Comparison of ENCODE assay signal across 10 cellular contexts in the genomic region with DNA sequence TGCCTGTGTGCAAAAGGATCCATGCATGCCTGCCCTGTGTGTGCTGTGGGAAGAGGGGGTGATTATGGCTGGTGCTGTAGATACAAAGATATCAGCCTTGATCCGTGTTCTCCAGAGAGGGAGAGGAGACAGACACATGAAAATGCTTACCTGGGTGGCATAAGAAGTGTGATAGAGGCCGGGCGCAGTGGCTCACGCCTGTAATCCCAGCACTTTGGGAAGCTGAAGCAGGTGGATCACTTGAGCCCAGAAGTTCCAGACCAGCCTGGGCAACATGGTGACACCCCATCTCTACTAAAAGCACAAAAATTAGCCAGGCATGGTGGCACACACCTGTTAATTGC. TPM values are rescaled to one million over a fixed set of nuclear protein-coding genes. Genes with fewer than 3 reads are reported as not detected.
DNase-seq lines count a peak whose midpoint lies in the region; ATAC-seq, FAIRE-seq and TF ChIP-seq lines count a peak whose summit lies in the region.
"Not testable (repeated sequence)": the region's sequence is repeated elsewhere in the genome, so short reads cannot be mapped to it uniquely, and the experiment has no call there.
"Had no signal": no experiment of that assay in that cellular context is flagged by ENCODE, and none has a peak within 500 bp of the region (broad histone marks: within the 10 kb centered on the region; RNA-seq: fewer than 3 reads in every experiment).

No MANE protein-coding gene starts in this region.

- H3K9me3 Mint-ChIP-seq in IgD-negative memory B cell; activated CD4-positive, alpha-beta memory T cell treated with anti-CD3 and anti-CD28 coated beads for 36 hours: not testable (repeated sequence)

- not testable (repeated sequence) for H4K20me1 ChIP-seq in H1 (replicated peaks in 1 of 2; ENCODE audit: control insufficient read depth in 1 of 2, insufficient read depth in 2 of 2, low read length in 2 of 2)

- H3K56ac ChIP-seq in H1 (replicated peaks; ENCODE audit: insufficient read length, low read depth, low read length), result not testable (repeated sequence)

- not testable (repeated sequence) for H3K4me2 ChIP-seq in H1 (ENCODE audit: insufficient read depth in 1 of 2, low read depth in 2 of 2, low read length in 2 of 2); neuronal stem cell (ENCODE audit: insufficient read depth, low read length, poor library complexity, severe bottlenecking)

- H3K14ac ChIP-seq in H1 (ENCODE audit: insufficient read length); neuronal stem cell (ENCODE audit: low read length): not testable (repeated sequence)

- H3K27me3 ChIP-seq in A673 (replicated peaks; ENCODE audit: insufficient read depth, low read depth, low read length, poor library complexity); adrenal gland; H1 (replicated peaks in 1 of 4; ENCODE audit: control insufficient read depth in 3 of 4, extremely low read depth in 1 of 4, insufficient read depth in 3 of 4, low read length in 3 of 4); left lung; neuronal stem cell (ENCODE audit: control insufficient read depth in 3 of 3, insufficient read depth in 3 of 3, low read depth in 1 of 3, low read length in 3 of 3); stomach: not testable (repeated sequence)

- WGBS in adrenal gland, 4 donors, result 82 to 87% (median 84%) methylated on average over 4 of the region's 4 CpGs
- WGBS in H1 (ENCODE audit: extremely low coverage in 1 of 2, insufficient coverage in 1 of 2, insufficient read length in 1 of 2, insufficient replicate concordance in 2 of 2, low coverage in 1 of 2, low lambda C conversion rate in 2 of 2, missing lambda C conversion rate in 1 of 2), 2 experiments, result 83% methylated on average over 4 of the region's 4 CpGs; no CpG with 5 or more reads in 1 of the 2 experiments
- no CpG with 5 or more reads among the region's 4 CpGs for WGBS in neuronal stem cell (ENCODE audit: extremely low coverage in 2 of 2, insufficient read length in 2 of 2, insufficient replicate concordance in 1 of 2), 2 donors
- 81 to 88% (median 85%) methylated on average over 4 of the region's 4 CpGs for WGBS in stomach, 5 donors

- POLR2A ChIA-PET in A673 (lab: Charles Lee; ENCODE audit: low non-redundant PET), result interaction anchor here (0.6 to 1.0 kb wide), 2 partner anchors 9 to 11 kb away, joined by 3 to 5 read pairs; partner anchors contain the start of gene PLK3
- POLR2A ChIA-PET in activated CD4-positive, alpha-beta memory T cell treated with anti-CD3 and anti-CD28 coated beads for 36 hours (lab: Charles Lee), result interaction anchor here (1.0 to 15.8 kb wide), 6 partner anchors 10 to 529 kb away, joined by 4 to 404 read pairs (median 66); partner anchors contain the start of genes MUTYH, PLK3, RPS8 and TOE1
- POLR2A ChIA-PET in H1 (lab: Charles Lee; ENCODE audit: partially characterized antibody), result interaction anchor here (0.9 to 19.2 kb wide), 4 partner anchors 9 to 80 kb away, joined by 3 to 547 read pairs (median 24); partner anchors contain the start of genes PLK3 and RNU5D-1

- peaks cover 45 to 48% (median 46%) of the 10 kb centered on the region in 3 donors for H3K4me1 Mint-ChIP-seq in IgD-negative memory B cell
- H3K4me1 Mint-ChIP-seq in activated CD4-positive, alpha-beta memory T cell treated with anti-CD3 and anti-CD28 coated beads for 36 hours (ENCODE audit: low read depth), result peaks cover 76% of the 10 kb centered on the region

- CTCF ChIA-PET in A673 (lab: Charles Lee), result not testable (repeated sequence)
- CTCF ChIA-PET in activated CD4-positive, alpha-beta memory T cell treated with anti-CD3 and anti-CD28 coated beads for 36 hours (lab: Charles Lee), result interaction anchor here (3.5 kb wide), 1 partner anchor 10 kb away, joined by 53 read pairs; the partner anchor contains the start of gene PLK3
- CTCF ChIA-PET in H1 (lab: Charles Lee; ENCODE audit: partially characterized antibody), result interaction anchor here (1.3 to 6.0 kb wide), 4 partner anchors 11 to 25 kb away, joined by 6 to 51 read pairs (median 10); partner anchors contain the start of gene PLK3

- not testable (repeated sequence) for H3K9me3 ChIP-seq in A673 (ENCODE audit: low read depth, low read length, poor library complexity, severe bottlenecking); adrenal gland (replicated peaks in 1 of 3); H1 (ENCODE audit: insufficient read depth in 2 of 2, low read depth in 1 of 2, low read length in 1 of 2); left lung; neuronal stem cell (replicated peaks in 1 of 2; ENCODE audit: control insufficient read depth in 2 of 2, insufficient read depth in 1 of 2, low read depth in 1 of 2, low read length in 2 of 2); stomach

- not testable (repeated sequence) for ATAC-seq in left lung

- peak overlapping the region; percentile 92; the same call in 1 of the 2 replicates for H2BK15ac ChIP-seq in H1 (ENCODE audit: low read length)
- not testable (repeated sequence) for H2BK15ac ChIP-seq in neuronal stem cell (ENCODE audit: low read length)

- H3K27me3 Mint-ChIP-seq in IgD-negative memory B cell; activated CD4-positive, alpha-beta memory T cell treated with anti-CD3 and anti-CD28 coated beads for 36 hours: not testable (repeated sequence)

- not testable (repeated sequence) for H2BK5ac ChIP-seq in H1 (ENCODE audit: low read depth, low read length); neuronal stem cell (ENCODE audit: low read length)

- H3K27ac ChIP-seq in A673 (ENCODE audit: low read depth, low read length, poor library complexity, severe bottlenecking) (peak overlapping the region; percentile 98), adrenal gland (peak overlapping the region in 4 of 5 donors; percentile 96 to 100 (median 99)), left lung (peak overlapping the region; percentile 97 to 99), stomach (peak overlapping the region; percentile 83 to 99 (median 97))
- H3K27ac ChIP-seq in H1 (ENCODE audit: low read depth, low read length); neuronal stem cell (replicated peaks; ENCODE audit: low read length): not testable (repeated sequence)

- H4K5ac ChIP-seq in H1 (ENCODE audit: insufficient read length, low read depth, low read length), result not testable (repeated sequence)

- DNase-seq in A673 (ENCODE audit: low spot score); activated CD4-positive, alpha-beta memory T cell treated with anti-CD3 and anti-CD28 coated beads for 36 hours; H1 (ENCODE audit: low read depth in 1 of 2, low spot score in 2 of 2); neuronal stem cell (ENCODE audit: low spot score); stomach: not testable (repeated sequence)
- DNase-seq in adrenal gland, result peak in 2 of 7 donors; percentile 23 to 52
- DNase-seq in left lung, result peak in 1 of 2 donors; percentile 17

- TF ChIP-seq RAD21 in H1 (IDR thresholded peaks at IDR 0.05 in 1 of 2, conservative IDR thresholded peaks at IDR 0.05 in 1 of 2; ENCODE audit: low read depth in 2 of 2, low read length in 2 of 2), result not testable (repeated sequence)

- H3K36me3 ChIP-seq in A673 (ENCODE audit: insufficient read depth, low read length, poor library complexity, severe bottlenecking); H1 (ENCODE audit: control insufficient read depth in 2 of 4, insufficient read depth in 4 of 4, low read length in 3 of 4): not testable (repeated sequence)
- H3K36me3 ChIP-seq in adrenal gland (replicated peaks in 1 of 2) (peaks cover 0 to 14% of the 10 kb centered on the region in 2 donors), left lung (peaks cover 0 to 32% of the 10 kb centered on the region in 2 donors), neuronal stem cell (replicated peaks in 1 of 2; ENCODE audit: control insufficient read depth in 2 of 2, insufficient read depth in 2 of 2, low read length in 2 of 2) (peaks cover 2 to 22% of the 10 kb centered on the region in 2 donors), stomach (peaks cover 4 to 11% (median 8%) of the 10 kb centered on the region in 4 donors)

- not testable (repeated sequence) for H4K91ac ChIP-seq in H1 (replicated peaks; ENCODE audit: insufficient read length, low read length); neuronal stem cell (ENCODE audit: low read depth, low read length, poor library complexity)

- intact Hi-C loops in A673 (cut with micrococcal nuclease; ENCODE audit: unreplicated experiment); adrenal gland (cut with DNase I); left lung (cut with DNase I); stomach (cut with DNase I; ENCODE audit: low total_unique reads): not testable (repeated sequence)
- intact Hi-C loops in activated CD4-positive, alpha-beta memory T cell treated with anti-CD3 and anti-CD28 coated beads for 36 hours (cut with micrococcal nuclease), result loop anchor here (10.0 kb wide), 1 partner anchor 1446 kb away; the partner anchor contains the start of gene ELOVL1

- H3K9ac ChIP-seq in H1 (replicated peaks in 1 of 4; ENCODE audit: extremely low read depth in 1 of 4, low read depth in 3 of 4, low read length in 3 of 4); neuronal stem cell (ENCODE audit: low read depth, low read length, poor library complexity): not testable (repeated sequence)

- TF ChIP-seq EP300 in H1 (IDR thresholded peaks at IDR 0.05; ENCODE audit: borderline replicate concordance in 1 of 2, low read depth in 2 of 2, low read length in 2 of 2); stomach (IDR thresholded peaks at IDR 0.05): not testable (repeated sequence)

- not testable (repeated sequence) for H2AFZ ChIP-seq in H1 (ENCODE audit: low read length); neuronal stem cell (ENCODE audit: low read length)

- FAIRE-seq in H1 (lab: Jason Lieb, UNC), result not testable (repeated sequence)

- not testable (repeated sequence) for BruUV-seq in A673 (replicated peaks; lab: Mats Ljungman, UMichigan)

- H2BK12ac ChIP-seq in H1 (ENCODE audit: low read depth, low read length), result peak overlapping the region; percentile 99
- not testable (repeated sequence) for H2BK12ac ChIP-seq in neuronal stem cell (ENCODE audit: low read length)

- TF ChIP-seq POLR2A in adrenal gland (IDR thresholded peaks at IDR 0.05); H1 (IDR thresholded peaks at IDR 0.05; ENCODE audit: control extremely low read depth in 1 of 2, low read depth in 2 of 2, low read length in 2 of 2); stomach (IDR thresholded peaks at IDR 0.05): not testable (repeated sequence)

- H3K18ac ChIP-seq in H1 (ENCODE audit: extremely low read depth, low read length); neuronal stem cell (ENCODE audit: low read length): not testable (repeated sequence)

- not testable (repeated sequence) for H3K36me3 Mint-ChIP-seq in IgD-negative memory B cell
- peaks cover 60% of the 10 kb centered on the region for H3K36me3 Mint-ChIP-seq in activated CD4-positive, alpha-beta memory T cell treated with anti-CD3 and anti-CD28 coated beads for 36 hours

- H3K4me1 ChIP-seq in A673 (ENCODE audit: insufficient read depth, low read length, poor library complexity, severe bottlenecking) (peaks cover 55% of the 10 kb centered on the region), adrenal gland (replicated peaks in 1 of 2) (peaks cover 64 to 77% of the 10 kb centered on the region in 2 donors), H1 (replicated peaks in 1 of 4; ENCODE audit: control insufficient read depth in 3 of 4, insufficient read depth in 4 of 4, low read length in 3 of 4) (peaks cover 10 to 42% (median 34%) of the 10 kb centered on the region in 4 experiments), left lung (peaks cover 46 to 98% of the 10 kb centered on the region in 2 donors), neuronal stem cell (ENCODE audit: control insufficient read depth in 2 of 2, insufficient read depth in 1 of 2, low read depth in 1 of 2, low read length in 2 of 2) (peaks cover 28 to 43% of the 10 kb centered on the region in 2 donors), stomach (peaks cover 65 to 93% (median 80%) of the 10 kb centered on the region in 4 donors)

- H3K4ac ChIP-seq in H1 (replicated peaks; ENCODE audit: insufficient read length, low read depth, low read length); neuronal stem cell (ENCODE audit: low read length): not testable (repeated sequence)

- H2BK20ac ChIP-seq in H1 (ENCODE audit: low read length), result not testable (repeated sequence)

- not testable (repeated sequence) for H3K79me1 ChIP-seq in H1 (ENCODE audit: low read depth, low read length); neuronal stem cell (ENCODE audit: low read depth, low read length)

- not testable (repeated sequence) for H3K79me2 ChIP-seq in H1 (ENCODE audit: control insufficient read depth in 1 of 2, insufficient read depth in 2 of 2, low read length in 2 of 2)

- H3K23me2 ChIP-seq in H1 (ENCODE audit: low read depth, low read length), result not testable (repeated sequence)

- H3K23ac ChIP-seq in H1 (ENCODE audit: insufficient read length); neuronal stem cell (ENCODE audit: low read depth, low read length, poor library complexity): not testable (repeated sequence)

- H2BK120ac ChIP-seq in H1 (replicated peaks; ENCODE audit: low read depth, low read length); neuronal stem cell (ENCODE audit: low read depth, low read length): not testable (repeated sequence)

- H2AK5ac ChIP-seq in H1 (ENCODE audit: low read depth, low read length), result not testable (repeated sequence)
- peak overlapping the region; percentile 40 for H2AK5ac ChIP-seq in neuronal stem cell (ENCODE audit: low read depth, low read length)

- TF ChIP-seq CTCF in A673 (conservative IDR thresholded peaks at IDR 0.05; ENCODE audit: low read depth, low read length); adrenal gland (IDR thresholded peaks at IDR 0.05); H1 (IDR thresholded peaks at IDR 0.05; ENCODE audit: control extremely low read depth in 1 of 3, insufficient read depth in 1 of 3, low read depth in 1 of 3, low read length in 3 of 3); left lung (IDR thresholded peaks at IDR 0.05); stomach (IDR thresholded peaks at IDR 0.05): not testable (repeated sequence)

- H3K4me3 ChIP-seq in A673 (ENCODE audit: low read depth, low read length, poor library complexity, severe bottlenecking); H1 (ENCODE audit: extremely low read depth in 1 of 4, insufficient read depth in 2 of 4, low read depth in 3 of 4, low read length in 4 of 4); left lung; neuronal stem cell (ENCODE audit: low read length in 2 of 2): not testable (repeated sequence)
- peak overlapping the region in 1 of 4 donors; percentile 48 for H3K4me3 ChIP-seq in adrenal gland
- peak overlapping the region in 1 of 4 donors; percentile 5 for H3K4me3 ChIP-seq in stomach

- peak overlapping the region in 3 of 4 donors; percentile 39 to 92 (median 87) for H3K4me3 Mint-ChIP-seq in IgD-negative memory B cell
- peak overlapping the region; percentile 73 for H3K4me3 Mint-ChIP-seq in activated CD4-positive, alpha-beta memory T cell treated with anti-CD3 and anti-CD28 coated beads for 36 hours

- peak overlapping the region; percentile 90 to 99 (median 99) for H3K27ac Mint-ChIP-seq in IgD-negative memory B cell
- H3K27ac Mint-ChIP-seq in activated CD4-positive, alpha-beta memory T cell treated with anti-CD3 and anti-CD28 coated beads for 36 hours, result peak overlapping the region; percentile 98

- not testable (repeated sequence) for H4K8ac ChIP-seq in H1 (ENCODE audit: extremely low read depth, insufficient read depth, low read length); neuronal stem cell (ENCODE audit: low read depth, low read length)

RNA-seq across cellular contexts. Expression of gene BTBD19, which starts 2.4 kb away (rescaled TPM):
- total RNA-seq in A673 (2021) (10.3 and 12.6 TPM in 2 replicates), adrenal gland (10 to 100 TPM in 7 of 8 donors, 1 to 10 TPM in 1; 8.6 to 46.3 (median 21.3) TPM), left lung (10 to 100 TPM; 15.3 to 19.7 TPM), stomach (1 to 10 TPM in 2 of 5 donors, under 1 TPM in 1, not detected in 2; 0.89 to 4.1 (median 2.9) TPM)
- polyA plus RNA-seq in IgD-negative memory B cell (not detected), adrenal gland (10 to 100 TPM in 2 of 3 donors, 1 to 10 TPM in 1; 4.8 to 67.2 (median 26.5) TPM), H1 (2011; rRNA removed) (1.1 and 1.6 TPM in 2 replicates), stomach (1 to 10 TPM; 1.4 to 2.9 (median 2.8) TPM)
- 10 to 100 TPM; 35.2 to 38.6 TPM for total RNA-seq in activated CD4-positive, alpha-beta memory T cell treated with anti-CD3 and anti-CD28 coated beads for 36 hours
- 1.1 and 1.5 TPM in 2 replicates for total RNA-seq in H1 (2021; fragmentation: NEBNext Ultra II Directional; extraction: Animal tissue kit (Norgen Biotek cat#: 25700))
- polyA plus RNA-seq in H1 (2011; cell fraction: cytosol; rRNA removed), result 0.80 TPM
- polyA plus RNA-seq in H1 (2011; cell fraction: nucleus; rRNA removed), result 3.9 TPM
- 0.54 to 1.00 TPM (median 0.66 TPM) in 4 replicates for polyA plus RNA-seq in H1 (2012, experiment 1 of 2)
- 0.52 TPM for polyA plus RNA-seq in H1 (2012, experiment 2 of 2)
- polyA plus RNA-seq in H1 (2013, experiment 1 of 2), result 1.4 TPM
- 1.1 TPM for polyA plus RNA-seq in H1 (2013, experiment 2 of 2)
- 0.39 and 1.0 TPM in 2 replicates for polyA minus RNA-seq in H1 (2011; rRNA and poly(A)+ RNA removed)
- 1.1 TPM for polyA minus RNA-seq in H1 (2011; cell fraction: cytosol; rRNA and poly(A)+ RNA removed)
- polyA minus RNA-seq in H1 (2011; cell fraction: nucleus; rRNA and poly(A)+ RNA removed), result 2.0 TPM
- 2.2 TPM for polyA plus RNA-seq in neuronal stem cell (2013, experiment 1 of 2)
- polyA plus RNA-seq in neuronal stem cell (2013, experiment 2 of 2), result 2.0 TPM

RNA-seq across cellular contexts. Expression of gene DYNLT4, which starts 3.6 kb away (rescaled TPM):
- total RNA-seq in A673 (2021) (0.44 and 0.54 TPM in 2 replicates), adrenal gland (1 to 10 TPM in 7 of 8 donors, not detected in 1; 1.1 to 9.4 (median 2.6) TPM), left lung (1 to 10 TPM in 1 of 2 donors, not detected in 1; 1.6 TPM), stomach (10 to 100 TPM in 1 of 5 donors, not detected in 4; 25.5 TPM)
- polyA plus RNA-seq in IgD-negative memory B cell (not detected), adrenal gland (10 to 100 TPM in 1 of 3 donors, 1 to 10 TPM in 1, not detected in 1; 3.0 to 10.3 TPM), H1 (2011; rRNA removed) (0.19 and 0.29 TPM in 2 replicates), stomach (1 to 10 TPM in 1 of 3 donors, under 1 TPM in 2; 0.38 to 4.4 (median 0.50) TPM)
- total RNA-seq in activated CD4-positive, alpha-beta memory T cell treated with anti-CD3 and anti-CD28 coated beads for 36 hours, result under 1 TPM; 0.40 to 0.41 TPM
- total RNA-seq in H1 (2021; fragmentation: NEBNext Ultra II Directional; extraction: Animal tissue kit (Norgen Biotek cat#: 25700)), result not detected in 2 replicates
- 0.16 TPM for polyA plus RNA-seq in H1 (2011; cell fraction: cytosol; rRNA removed)
- not detected for polyA plus RNA-seq in H1 (2011; cell fraction: nucleus; rRNA removed)
- polyA plus RNA-seq in H1 (2012, experiment 1 of 2), result not detected in 4 replicates
- polyA plus RNA-seq in H1 (2012, experiment 2 of 2), result not detected
- polyA plus RNA-seq in H1 (2013, experiment 1 of 2), result not detected
- not detected for polyA plus RNA-seq in H1 (2013, experiment 2 of 2)
- not detected in 2 replicates for polyA minus RNA-seq in H1 (2011; rRNA and poly(A)+ RNA removed)
- polyA minus RNA-seq in H1 (2011; cell fraction: cytosol; rRNA and poly(A)+ RNA removed), result not detected
- 4.1 TPM for polyA minus RNA-seq in H1 (2011; cell fraction: nucleus; rRNA and poly(A)+ RNA removed)
- polyA plus RNA-seq in neuronal stem cell (2013, experiment 1 of 2), result not detected
- polyA plus RNA-seq in neuronal stem cell (2013, experiment 2 of 2), result not detected
- total RNA-seq: bronchial epithelial cell, urinary bladder had no signal

RNA-seq across cellular contexts. Expression of gene PLK3, which starts 10.6 kb away (rescaled TPM):
- total RNA-seq in A673 (2021) (10.8 and 15.6 TPM in 2 replicates), adrenal gland (10 to 100 TPM; 11.2 to 37.5 (median 17.1) TPM), left lung (10 to 100 TPM; 33.0 to 47.2 TPM), stomach (10 to 100 TPM in 4 of 5 donors, under 1 TPM in 1; 0.58 to 30.4 (median 24.3) TPM)
- polyA plus RNA-seq in IgD-negative memory B cell (9.6 TPM), adrenal gland (10 to 100 TPM in 2 of 3 donors, 1 to 10 TPM in 1; 4.9 to 51.8 (median 49.4) TPM), H1 (2011; rRNA removed) (12.3 and 21.9 TPM in 2 replicates), stomach (10 to 100 TPM in 2 of 3 donors, 1 to 10 TPM in 1; 9.5 to 21.2 (median 13.5) TPM)
- 10 to 100 TPM; 80.2 to 87.9 TPM for total RNA-seq in activated CD4-positive, alpha-beta memory T cell treated with anti-CD3 and anti-CD28 coated beads for 36 hours
- total RNA-seq in H1 (2021; fragmentation: NEBNext Ultra II Directional; extraction: Animal tissue kit (Norgen Biotek cat#: 25700)), result 7.9 and 9.7 TPM in 2 replicates
- polyA plus RNA-seq in H1 (2011; cell fraction: cytosol; rRNA removed), result 10.6 TPM
- polyA plus RNA-seq in H1 (2011; cell fraction: nucleus; rRNA removed), result 64.2 TPM
- 4.9 to 9.1 TPM (median 8.2 TPM) in 4 replicates for polyA plus RNA-seq in H1 (2012, experiment 1 of 2)
- 6.9 TPM for polyA plus RNA-seq in H1 (2012, experiment 2 of 2)
- polyA plus RNA-seq in H1 (2013, experiment 1 of 2), result 7.1 TPM
- 6.4 TPM for polyA plus RNA-seq in H1 (2013, experiment 2 of 2)
- polyA minus RNA-seq in H1 (2011; rRNA and poly(A)+ RNA removed), result 5.2 and 7.1 TPM in 2 replicates
- polyA minus RNA-seq in H1 (2011; cell fraction: cytosol; rRNA and poly(A)+ RNA removed), result 3.7 TPM
- 18.2 TPM for polyA minus RNA-seq in H1 (2011; cell fraction: nucleus; rRNA and poly(A)+ RNA removed)
- polyA plus RNA-seq in neuronal stem cell (2013, experiment 1 of 2), result 8.3 TPM
- polyA plus RNA-seq in neuronal stem cell (2013, experiment 2 of 2), result 7.4 TPM

RNA-seq across cellular contexts. Expression of gene BEST4, which starts 22.8 kb away (rescaled TPM):
- total RNA-seq in A673 (2021) (not detected in 2 replicates), adrenal gland (1 to 10 TPM in 2 of 8 donors, under 1 TPM in 5, not detected in 1; 0.12 to 3.1 (median 0.68) TPM), left lung (under 1 TPM; 0.23 to 0.52 TPM), stomach (10 to 100 TPM in 1 of 5 donors, under 1 TPM in 1, not detected in 3; 0.87 to 60.0 TPM)
- polyA plus RNA-seq in IgD-negative memory B cell (0.94 TPM), adrenal gland (1 to 10 TPM in 2 of 3 donors, under 1 TPM in 1; 0.09 to 6.2 (median 5.3) TPM), H1 (2011; rRNA removed) (0.76 and 0.86 TPM in 2 replicates), stomach (under 1 TPM in 1 of 3 donors, not detected in 2; 0.35 TPM)
- total RNA-seq in activated CD4-positive, alpha-beta memory T cell treated with anti-CD3 and anti-CD28 coated beads for 36 hours, result 1 to 10 TPM; 1.1 to 1.3 TPM
- 0.80 and 1.4 TPM in 2 replicates for total RNA-seq in H1 (2021; fragmentation: NEBNext Ultra II Directional; extraction: Animal tissue kit (Norgen Biotek cat#: 25700))
- polyA plus RNA-seq in H1 (2011; cell fraction: cytosol; rRNA removed), result 1.1 TPM
- polyA plus RNA-seq in H1 (2011; cell fraction: nucleus; rRNA removed), result 1.6 TPM
- 1.1 to 1.7 TPM (median 1.3 TPM) in 4 replicates for polyA plus RNA-seq in H1 (2012, experiment 1 of 2)
- 0.97 TPM for polyA plus RNA-seq in H1 (2012, experiment 2 of 2)
- polyA plus RNA-seq in H1 (2013, experiment 1 of 2), result 0.95 TPM
- polyA plus RNA-seq in H1 (2013, experiment 2 of 2), result 0.72 TPM
- polyA minus RNA-seq in H1 (2011; rRNA and poly(A)+ RNA removed), result 0.24 and 0.25 TPM in 2 replicates
- polyA minus RNA-seq in H1 (2011; cell fraction: cytosol; rRNA and poly(A)+ RNA removed), result not detected
- 0.90 TPM for polyA minus RNA-seq in H1 (2011; cell fraction: nucleus; rRNA and poly(A)+ RNA removed)
- polyA plus RNA-seq in neuronal stem cell (2013, experiment 1 of 2), result 2.1 TPM
- 1.9 TPM for polyA plus RNA-seq in neuronal stem cell (2013, experiment 2 of 2)
- total RNA-seq: bronchial epithelial cell, urinary bladder had no signal

RNA-seq across cellular contexts. Expression of gene PTCH2, which starts 32.3 kb away (rescaled TPM):
- total RNA-seq in A673 (2021), result 2.3 and 3.2 TPM in 2 replicates
- polyA plus RNA-seq in IgD-negative memory B cell, result 0.21 TPM
- under 1 TPM; 0.61 to 0.62 TPM for total RNA-seq in activated CD4-positive, alpha-beta memory T cell treated with anti-CD3 and anti-CD28 coated beads for 36 hours
- 1 to 10 TPM in 5 of 8 donors, under 1 TPM in 3; 0.42 to 3.0 (median 1.8) TPM for total RNA-seq in adrenal gland
- 1 to 10 TPM in 2 of 3 donors, under 1 TPM in 1; 0.40 to 7.8 (median 6.4) TPM for polyA plus RNA-seq in adrenal gland
- total RNA-seq in H1 (2021; fragmentation: NEBNext Ultra II Directional; extraction: Animal tissue kit (Norgen Biotek cat#: 25700)), result 1.2 and 1.5 TPM in 2 replicates
- polyA plus RNA-seq in H1 (2011; rRNA removed), result 0.35 and 0.77 TPM in 2 replicates
- 0.47 TPM for polyA plus RNA-seq in H1 (2011; cell fraction: cytosol; rRNA removed)
- 2.4 TPM for polyA plus RNA-seq in H1 (2011; cell fraction: nucleus; rRNA removed)
- polyA plus RNA-seq in H1 (2012, experiment 1 of 2), result 0.30 to 0.71 TPM (median 0.52 TPM) in 4 replicates
- polyA plus RNA-seq in H1 (2012, experiment 2 of 2), result 0.18 TPM
- polyA plus RNA-seq in H1 (2013, experiment 1 of 2), result 0.30 TPM
- polyA plus RNA-seq in H1 (2013, experiment 2 of 2), result 0.24 TPM
- polyA minus RNA-seq in H1 (2011; rRNA and poly(A)+ RNA removed), result 0.15 and 0.25 TPM in 2 replicates
- 1.9 TPM for polyA minus RNA-seq in H1 (2011; cell fraction: cytosol; rRNA and poly(A)+ RNA removed)
- 1.5 TPM for polyA minus RNA-seq in H1 (2011; cell fraction: nucleus; rRNA and poly(A)+ RNA removed)
- total RNA-seq in left lung, result 1 to 10 TPM; 1.0 to 1.1 TPM
- polyA plus RNA-seq in neuronal stem cell (2013, experiment 1 of 2), result 0.32 TPM
- 0.29 TPM for polyA plus RNA-seq in neuronal stem cell (2013, experiment 2 of 2)
- 1 to 10 TPM in 2 of 5 donors, under 1 TPM in 1, not detected in 2; under 0.01 to 2.3 (median 1.8) TPM for total RNA-seq in stomach
- polyA plus RNA-seq in stomach, result under 1 TPM; 0.19 to 0.50 (median 0.31) TPM
- total RNA-seq: bronchial epithelial cell had no signal
